ENCODE assay signal across 1 cellular context in the genomic region with DNA sequence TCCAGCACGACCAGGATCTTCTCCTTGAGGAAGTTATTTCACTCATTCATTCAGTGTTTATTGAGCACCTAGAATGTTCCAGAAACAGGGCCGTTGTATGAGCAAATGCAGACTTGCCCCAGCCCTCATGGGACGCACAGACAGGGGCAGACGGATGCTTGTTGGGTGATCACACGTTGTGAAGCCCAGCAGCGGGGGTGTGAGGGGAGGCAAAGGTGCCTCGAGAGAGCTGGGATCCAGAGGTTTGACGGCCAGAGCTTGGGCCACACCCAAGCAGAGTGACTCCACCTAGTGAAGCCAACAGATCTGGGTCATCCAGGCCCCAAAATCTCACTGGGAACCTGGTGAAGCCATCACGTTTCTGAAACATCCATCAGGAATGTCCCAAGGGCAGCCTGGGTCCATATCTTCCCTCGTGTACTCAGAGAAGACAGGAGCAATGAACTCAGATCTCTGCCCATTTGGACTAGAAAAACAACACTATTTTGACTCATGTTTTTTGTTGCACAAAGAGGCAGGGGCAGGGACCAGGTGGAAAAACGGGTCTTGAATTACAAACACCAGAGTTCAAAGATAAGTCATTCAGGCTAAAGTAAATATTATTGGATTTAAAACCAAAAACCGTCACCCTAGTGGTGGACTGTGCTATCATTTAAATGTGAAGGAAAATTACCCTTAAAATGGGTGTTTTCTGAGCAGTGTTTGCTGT.
TF ChIP-seq lines count a peak whose summit lies in the region.

No MANE protein-coding gene starts in this region.

TF ChIP-seq in HepG2, 621 proteins besides CTCF, POLR2A, EP300 and RAD21 (continued from another document and continues in another):
- TF ChIP-seq IRF1 (CRISPR knock-in tag; IDR thresholded peaks at IDR 0.05; ENCODE audit: low read depth) (peak; percentile 22; the same call in 1 of the 2 replicates), NCOR1 (IDR thresholded peaks at IDR 0.05; ENCODE audit: borderline replicate concordance, low read length) (peak; percentile 92), DMAP1 (CRISPR knock-in tag; IDR thresholded peaks at IDR 0.05) (peak; percentile 59; the same call in 1 of the 2 replicates), HCFC1 (IDR thresholded peaks at IDR 0.05; ENCODE audit: low read depth, low read length) (no peak), ZNF143 (CRISPR knock-in tag; IDR thresholded peaks at IDR 0.05) (no peak), ZNF557 (CRISPR knock-in tag; IDR thresholded peaks at IDR 0.05) (0 out of 2 replicates have a peak, but pooled peaks have one; percentile 30), SUZ12 (IDR thresholded peaks at IDR 0.05; ENCODE audit: low read depth, low read length) (no peak), YEATS4 (CRISPR knock-in tag; IDR thresholded peaks at IDR 0.05; ENCODE audit: borderline replicate concordance) (peak; percentile 54; the same call in 1 of the 2 replicates), SETDB1 (CRISPR knock-in tag; IDR thresholded peaks at IDR 0.05; ENCODE audit: borderline replicate concordance) (no peak), HOMEZ (CRISPR knock-in tag; IDR thresholded peaks at IDR 0.05; ENCODE audit: low read depth) (peak; percentile 89), ZNF792 (CRISPR knock-in tag; IDR thresholded peaks at IDR 0.05) (no peak), ZNF724P (CRISPR knock-in tag; IDR thresholded peaks at IDR 0.05; ENCODE audit: borderline replicate concordance) (0 out of 2 replicates have a peak, but pooled peaks have one; percentile 23), ZSCAN25 (CRISPR knock-in tag; IDR thresholded peaks at IDR 0.05) (peak; percentile 71), LRRFIP1 (CRISPR knock-in tag; conservative IDR thresholded peaks at IDR 0.05) (0 out of 2 replicates have a peak, but pooled peaks have one; percentile 51), ZMYM3 (CRISPR knock-in tag; IDR thresholded peaks at IDR 0.05) (peak; percentile 69), MIER2 (CRISPR knock-in tag; IDR thresholded peaks at IDR 0.05) (peak; percentile 43; the same call in 1 of the 2 replicates), DNMT3B (CRISPR knock-in tag; conservative IDR thresholded peaks at IDR 0.05) (0 out of 2 replicates have a peak, but pooled peaks have one; percentile 57), KMT2B (CRISPR knock-in tag; IDR thresholded peaks at IDR 0.05) (peak; percentile 63; the same call in 1 of the 2 replicates), KDM6A (CRISPR knock-in tag; IDR thresholded peaks at IDR 0.05; ENCODE audit: low read depth) (peak; percentile 85), ESRRA (CRISPR knock-in tag; IDR thresholded peaks at IDR 0.05; ENCODE audit: low read depth) (peak; percentile 78; the same call in 1 of the 2 replicates), ZNF441 (CRISPR knock-in tag; IDR thresholded peaks at IDR 0.05; ENCODE audit: borderline replicate concordance) (no peak), ZBTB4 (CRISPR knock-in tag; IDR thresholded peaks at IDR 0.05; ENCODE audit: borderline replicate concordance) (0 out of 2 replicates have a peak, but pooled peaks have one; percentile 35), ZNF234 (CRISPR knock-in tag; conservative IDR thresholded peaks at IDR 0.05) (no peak), TEAD3 (CRISPR knock-in tag; optimal IDR thresholded peaks at IDR 0.05; ENCODE audit: borderline replicate concordance) (peak; percentile 94), TFE3 (CRISPR knock-in tag; IDR thresholded peaks at IDR 0.05) (peak; percentile 76), NR1H2 (CRISPR knock-in tag; IDR thresholded peaks at IDR 0.05; ENCODE audit: borderline replicate concordance, low read depth) (no peak), NFIC (IDR thresholded peaks at IDR 0.05; ENCODE audit: low read length) (peak; percentile 75; the same call in 1 of the 2 replicates), MYPOP (CRISPR knock-in tag; IDR thresholded peaks at IDR 0.05) (peak; percentile 62; the same call in 1 of the 2 replicates), ZNF547 (CRISPR knock-in tag; IDR thresholded peaks at IDR 0.05) (peak; percentile 54), SRF (IDR thresholded peaks at IDR 0.05; ENCODE audit: low read depth, low read length) (no peak)
- TF ChIP-seq, protein P1, sequence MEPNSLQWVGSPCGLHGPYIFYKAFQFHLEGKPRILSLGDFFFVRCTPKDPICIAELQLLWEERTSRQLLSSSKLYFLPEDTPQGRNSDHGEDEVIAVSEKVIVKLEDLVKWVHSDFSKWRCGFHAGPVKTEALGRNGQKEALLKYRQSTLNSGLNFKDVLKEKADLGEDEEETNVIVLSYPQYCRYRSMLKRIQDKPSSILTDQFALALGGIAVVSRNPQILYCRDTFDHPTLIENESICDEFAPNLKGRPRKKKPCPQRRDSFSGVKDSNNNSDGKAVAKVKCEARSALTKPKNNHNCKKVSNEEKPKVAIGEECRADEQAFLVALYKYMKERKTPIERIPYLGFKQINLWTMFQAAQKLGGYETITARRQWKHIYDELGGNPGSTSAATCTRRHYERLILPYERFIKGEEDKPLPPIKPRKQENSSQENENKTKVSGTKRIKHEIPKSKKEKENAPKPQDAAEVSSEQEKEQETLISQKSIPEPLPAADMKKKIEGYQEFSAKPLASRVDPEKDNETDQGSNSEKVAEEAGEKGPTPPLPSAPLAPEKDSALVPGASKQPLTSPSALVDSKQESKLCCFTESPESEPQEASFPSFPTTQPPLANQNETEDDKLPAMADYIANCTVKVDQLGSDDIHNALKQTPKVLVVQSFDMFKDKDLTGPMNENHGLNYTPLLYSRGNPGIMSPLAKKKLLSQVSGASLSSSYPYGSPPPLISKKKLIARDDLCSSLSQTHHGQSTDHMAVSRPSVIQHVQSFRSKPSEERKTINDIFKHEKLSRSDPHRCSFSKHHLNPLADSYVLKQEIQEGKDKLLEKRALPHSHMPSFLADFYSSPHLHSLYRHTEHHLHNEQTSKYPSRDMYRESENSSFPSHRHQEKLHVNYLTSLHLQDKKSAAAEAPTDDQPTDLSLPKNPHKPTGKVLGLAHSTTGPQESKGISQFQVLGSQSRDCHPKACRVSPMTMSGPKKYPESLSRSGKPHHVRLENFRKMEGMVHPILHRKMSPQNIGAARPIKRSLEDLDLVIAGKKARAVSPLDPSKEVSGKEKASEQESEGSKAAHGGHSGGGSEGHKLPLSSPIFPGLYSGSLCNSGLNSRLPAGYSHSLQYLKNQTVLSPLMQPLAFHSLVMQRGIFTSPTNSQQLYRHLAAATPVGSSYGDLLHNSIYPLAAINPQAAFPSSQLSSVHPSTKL (CRISPR knock-in tag; IDR thresholded peaks at IDR 0.05), result peak; percentile 95
- TF ChIP-seq, protein P2, sequence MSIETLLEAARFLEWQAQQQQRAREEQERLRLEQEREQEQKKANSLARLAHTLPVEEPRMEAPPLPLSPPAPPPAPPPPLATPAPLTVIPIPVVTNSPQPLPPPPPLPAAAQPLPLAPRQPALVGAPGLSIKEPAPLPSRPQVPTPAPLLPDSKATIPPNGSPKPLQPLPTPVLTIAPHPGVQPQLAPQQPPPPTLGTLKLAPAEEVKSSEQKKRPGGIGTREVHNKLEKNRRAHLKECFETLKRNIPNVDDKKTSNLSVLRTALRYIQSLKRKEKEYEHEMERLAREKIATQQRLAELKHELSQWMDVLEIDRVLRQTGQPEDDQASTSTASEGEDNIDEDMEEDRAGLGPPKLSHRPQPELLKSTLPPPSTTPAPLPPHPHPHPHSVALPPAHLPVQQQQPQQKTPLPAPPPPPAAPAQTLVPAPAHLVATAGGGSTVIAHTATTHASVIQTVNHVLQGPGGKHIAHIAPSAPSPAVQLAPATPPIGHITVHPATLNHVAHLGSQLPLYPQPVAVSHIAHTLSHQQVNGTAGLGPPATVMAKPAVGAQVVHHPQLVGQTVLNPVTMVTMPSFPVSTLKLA (IDR thresholded peaks at IDR 0.05), result peak; percentile 48
- TF ChIP-seq, protein P3, sequence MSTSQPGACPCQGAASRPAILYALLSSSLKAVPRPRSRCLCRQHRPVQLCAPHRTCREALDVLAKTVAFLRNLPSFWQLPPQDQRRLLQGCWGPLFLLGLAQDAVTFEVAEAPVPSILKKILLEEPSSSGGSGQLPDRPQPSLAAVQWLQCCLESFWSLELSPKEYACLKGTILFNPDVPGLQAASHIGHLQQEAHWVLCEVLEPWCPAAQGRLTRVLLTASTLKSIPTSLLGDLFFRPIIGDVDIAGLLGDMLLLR (CRISPR knock-in tag; IDR thresholded peaks at IDR 0.05), result no peak
- TF ChIP-seq, protein P4, sequence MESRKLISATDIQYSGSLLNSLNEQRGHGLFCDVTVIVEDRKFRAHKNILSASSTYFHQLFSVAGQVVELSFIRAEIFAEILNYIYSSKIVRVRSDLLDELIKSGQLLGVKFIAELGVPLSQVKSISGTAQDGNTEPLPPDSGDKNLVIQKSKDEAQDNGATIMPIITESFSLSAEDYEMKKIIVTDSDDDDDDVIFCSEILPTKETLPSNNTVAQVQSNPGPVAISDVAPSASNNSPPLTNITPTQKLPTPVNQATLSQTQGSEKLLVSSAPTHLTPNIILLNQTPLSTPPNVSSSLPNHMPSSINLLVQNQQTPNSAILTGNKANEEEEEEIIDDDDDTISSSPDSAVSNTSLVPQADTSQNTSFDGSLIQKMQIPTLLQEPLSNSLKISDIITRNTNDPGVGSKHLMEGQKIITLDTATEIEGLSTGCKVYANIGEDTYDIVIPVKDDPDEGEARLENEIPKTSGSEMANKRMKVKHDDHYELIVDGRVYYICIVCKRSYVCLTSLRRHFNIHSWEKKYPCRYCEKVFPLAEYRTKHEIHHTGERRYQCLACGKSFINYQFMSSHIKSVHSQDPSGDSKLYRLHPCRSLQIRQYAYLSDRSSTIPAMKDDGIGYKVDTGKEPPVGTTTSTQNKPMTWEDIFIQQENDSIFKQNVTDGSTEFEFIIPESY (CRISPR knock-in tag; IDR thresholded peaks at IDR 0.05), result no peak
